In genomic region chr2:119086327-119086726, GRCh38 we compare ENCODE assay signal across 25 cellular contexts.
DNase-seq lines count a peak whose midpoint lies in the region; ATAC-seq and TF ChIP-seq lines count a peak whose summit lies in the region.
"Had no signal": no experiment of that assay in that cellular context is flagged by ENCODE, and none has a peak within 500 bp of the region (broad histone marks: within the 10 kb centered on the region; RNA-seq: fewer than 3 reads in every experiment).

No MANE protein-coding gene starts in this region.

- H3K9me3 ChIP-seq in left lung, result no peaks in the 10 kb centered on the region
- H3K9me3 ChIP-seq in neural progenitor cell (ENCODE audit: low read depth), result no peaks in the 10 kb centered on the region
- H3K9me3 ChIP-seq: HAP-1, SK-N-SH had no signal

- H3K4me3 Mint-ChIP-seq in Calu3 (ENCODE audit: low read depth, unreplicated experiment), result no peak overlapping the region
- no peak overlapping the region for H3K4me3 Mint-ChIP-seq in GM23338
- H3K4me3 Mint-ChIP-seq in endothelial cell (ENCODE audit: unreplicated experiment), result no peak overlapping the region
- H3K4me3 Mint-ChIP-seq in neural progenitor cell, result no peak overlapping the region
- H3K4me3 Mint-ChIP-seq: CD4-positive, alpha-beta T cell had no signal

- no TSS peak for BruUV-seq in Calu3 (replicated peaks; lab: Mats Ljungman, UMichigan)

- H3K4me1 ChIP-seq in GM23338 (ENCODE audit: insufficient read depth), result no peaks in the 10 kb centered on the region
- H3K4me1 ChIP-seq in left lung, result no peaks in the 10 kb centered on the region
- H3K4me1 ChIP-seq in neural progenitor cell, result peaks cover 5% of the 10 kb centered on the region
- H3K4me1 ChIP-seq: HAP-1 had no signal

- H3K4me1 Mint-ChIP-seq in Calu3 (ENCODE audit: low read depth, unreplicated experiment) (peaks cover 24% of the 10 kb centered on the region), GM23338 (peaks cover 3% of the 10 kb centered on the region), endothelial cell (ENCODE audit: unreplicated experiment) (no peaks in the 10 kb centered on the region), neural progenitor cell (peaks cover 23% of the 10 kb centered on the region)

- intact Hi-C loops in Calu3 (cut with micrococcal nuclease; ENCODE audit: unreplicated experiment) (loop anchor here (10.0 kb wide), 1 partner anchor 88 kb away; no protein-coding TSS in a partner anchor), left lung (cut with DNase I) (no loop called here)

- H3K9ac ChIP-seq in neural progenitor cell, result no peak overlapping the region
- H3K9ac ChIP-seq: BLaER1, SK-N-SH had no signal

- H3F3A ChIP-seq in GM23338 (replicated peaks; ENCODE audit: low read depth), result no peaks in the 10 kb centered on the region
- no peaks in the 10 kb centered on the region for H3F3A ChIP-seq in neural progenitor cell (ENCODE audit: low read depth)

- TF ChIP-seq CTCF in Calu3 (IDR thresholded peaks at IDR 0.05; ENCODE audit: unreplicated experiment) (no peak), GM23338 (conservative IDR thresholded peaks at IDR 0.05; ENCODE audit: low read depth in 2 of 2) (no peak), VCaP (conservative IDR thresholded peaks at IDR 0.05) (no peak), left lung (IDR thresholded peaks at IDR 0.05) (no peak), endothelial cell (IDR thresholded peaks at IDR 0.05; ENCODE audit: unreplicated experiment) (no peak), neural progenitor cell (IDR thresholded peaks at IDR 0.05) (no peak)

- H3K4me2 ChIP-seq in GM23338 (no peak overlapping the region), neural progenitor cell (no peak overlapping the region)
- H3K4me2 ChIP-seq: BLaER1, SK-N-SH had no signal

- H3K79me2 ChIP-seq in GM23338 (replicated peaks; ENCODE audit: insufficient read depth), result no peaks in the 10 kb centered on the region
- H3K79me2 ChIP-seq in neural progenitor cell (ENCODE audit: low read depth), result no peaks in the 10 kb centered on the region

- H4K20me1 ChIP-seq in GM23338 (replicated peaks; ENCODE audit: insufficient read depth) (no peaks in the 10 kb centered on the region), neural progenitor cell (ENCODE audit: low read depth) (no peaks in the 10 kb centered on the region)
- H4K20me1 ChIP-seq: BLaER1 had no signal

- CTCF ChIA-PET in Calu3 (lab: Charles Lee), result interaction anchor here (1.1 kb wide), 1 partner anchor 60 kb away, joined by 3 read pairs; no protein-coding TSS in a partner anchor

- ATAC-seq in GM23338, result no peak
- peak; percentile 83 for ATAC-seq in left lung
- no peak for ATAC-seq in HG02678 (IDR thresholded peaks at IDR 0.05; ENCODE audit: unreplicated experiment)

- H3K36me3 ChIP-seq in GM23338 (ENCODE audit: insufficient read depth) (no peaks in the 10 kb centered on the region), left lung (no peaks in the 10 kb centered on the region), neural progenitor cell (no peaks in the 10 kb centered on the region)
- H3K36me3 ChIP-seq: BLaER1, HAP-1 had no signal

- H3K27me3 Mint-ChIP-seq in Calu3 (ENCODE audit: unreplicated experiment) (peaks cover 8% of the 10 kb centered on the region), GM23338 (ENCODE audit: insufficient read depth, low read depth, poor library complexity) (peaks cover 3% of the 10 kb centered on the region), endothelial cell (ENCODE audit: unreplicated experiment) (peaks cover 2% of the 10 kb centered on the region), neural progenitor cell (ENCODE audit: insufficient read depth, low read depth) (no peaks in the 10 kb centered on the region)

- H3K9me3 Mint-ChIP-seq in Calu3 (ENCODE audit: low read depth, unreplicated experiment) (peaks cover 7% of the 10 kb centered on the region), GM23338 (no peaks in the 10 kb centered on the region), endothelial cell (ENCODE audit: unreplicated experiment) (no peaks in the 10 kb centered on the region), neural progenitor cell (no peaks in the 10 kb centered on the region)
- H3K9me3 Mint-ChIP-seq: CD4-positive, alpha-beta T cell had no signal

- peak overlapping the region; percentile 14; the same call in 1 of the 2 replicates for H2AFZ ChIP-seq in GM23338
- no peak overlapping the region for H2AFZ ChIP-seq in neural progenitor cell (replicated peaks)

- H3K9me2 ChIP-seq in GM23338 (ENCODE audit: insufficient read depth), result 0 out of 2 replicates have a peak, but pooled peaks cover 3% of the 10 kb centered on the region
- H3K9me2 ChIP-seq: SK-N-SH had no signal

- no peaks in the 10 kb centered on the region for H3K27me3 ChIP-seq in GM23338 (ENCODE audit: insufficient read depth)
- H3K27me3 ChIP-seq in left lung, result peaks cover 0 to 6% of the 10 kb centered on the region in 2 donors
- H3K27me3 ChIP-seq in neural progenitor cell, result no peaks in the 10 kb centered on the region
- H3K27me3 ChIP-seq: BLaER1 had no signal

- no peak overlapping the region for H3K27ac ChIP-seq in GM23338 (ENCODE audit: low read depth)
- H3K27ac ChIP-seq in VCaP, result peak overlapping the region; percentile 14; the same call in 1 of the 2 replicates
- no peak overlapping the region for H3K27ac ChIP-seq in left lung
- no peak overlapping the region for H3K27ac ChIP-seq in neural progenitor cell
- H3K27ac ChIP-seq: BLaER1, HL-60, RWPE1 had no signal

- no peaks in the 10 kb centered on the region for H3K36me3 Mint-ChIP-seq in Calu3 (ENCODE audit: insufficient read depth, unreplicated experiment)
- no peaks in the 10 kb centered on the region; the same call in 2 of the 3 replicates for H3K36me3 Mint-ChIP-seq in GM23338 (ENCODE audit: low read depth)
- no peaks in the 10 kb centered on the region for H3K36me3 Mint-ChIP-seq in endothelial cell (ENCODE audit: low read depth, unreplicated experiment)
- H3K36me3 Mint-ChIP-seq in neural progenitor cell, result no peaks in the 10 kb centered on the region

- H3K27ac Mint-ChIP-seq in Calu3 (ENCODE audit: unreplicated experiment) (no peak overlapping the region), GM23338 (no peak overlapping the region), endothelial cell (ENCODE audit: unreplicated experiment) (no peak overlapping the region), neural progenitor cell (no peak overlapping the region)
- H3K27ac Mint-ChIP-seq: CD4-positive, alpha-beta T cell had no signal

- H3K4me3 ChIP-seq in GM23338 (no peak overlapping the region), left lung (no peak overlapping the region), neural progenitor cell (no peak overlapping the region)
- H3K4me3 ChIP-seq: BLaER1, HAP-1 had no signal

- DNase-seq in Calu3 (peak; percentile 15), GM23338 (ENCODE audit: low spot score) (no peak), left lung (no peak), hippocampal formation (lab: John Stamatoyannopoulos, UW) (no peak), endothelial cell (ENCODE audit: low spot score) (no peak), neural progenitor cell (ENCODE audit: low spot score) (no peak)
- DNase-seq: CD4-positive, alpha-beta T cell; COR-L47; GF-D8; KBM-7; MM.1S; NCI-H1048; NCI-H1436 treated with DMSO at 0.1 percent for 48 hours; NCI-H2029 treated with DMSO at 0.1 percent for 48 hours; NCI-H2171 treated with DMSO at 0.1 percent for 48 hours; NCI-H446 treated with DMSO at 0.1 percent for 48 hours; NK-92 treated with Interleukin-12 subunit alpha and Interleukin-12 subunit beta, amount 100 ng/mL, for 24 hours; SHP77 treated with DMSO at 0.1 percent for 48 hours; SK-N-SH had no signal

TF ChIP-seq in GM23338, 12 proteins besides CTCF, POLR2A, EP300 and RAD21 (continues in another document):
- TF ChIP-seq EZH2phosphoT487 (IDR thresholded peaks at IDR 0.05; ENCODE audit: unreplicated experiment) (no peak), POLR2AphosphoS5 (IDR thresholded peaks at IDR 0.05; ENCODE audit: low read depth) (no peak)
